Comparison of ENCODE assay signal across 11 cellular contexts in the genomic region with DNA sequence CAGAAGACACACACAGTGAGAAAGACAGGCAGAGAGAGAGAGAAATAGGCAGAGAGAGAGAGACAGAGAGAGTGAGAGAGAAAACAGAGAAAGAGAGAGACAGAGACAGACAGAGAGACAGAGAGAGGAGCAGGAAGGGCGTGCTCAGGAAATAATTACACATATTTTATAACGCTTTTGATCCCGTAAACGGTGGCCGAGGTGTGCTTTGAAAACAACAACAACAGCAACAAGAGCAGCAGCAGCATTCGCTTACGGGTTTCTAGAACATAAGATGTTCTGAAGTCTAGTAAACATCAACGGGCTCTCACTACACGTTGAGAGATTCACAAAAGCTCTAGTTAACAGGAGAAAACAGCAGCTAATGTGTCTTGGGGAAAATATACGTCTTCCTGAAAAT.
A peak's percentile ranks its signal among the peaks of the same experiment; 100 is the strongest.
DNase-seq lines count a peak whose midpoint lies in the region; FAIRE-seq and TF ChIP-seq lines count a peak whose summit lies in the region.
"Had no signal": no experiment of that assay in that cellular context is flagged by ENCODE, and none has a peak within 500 bp of the region (broad histone marks: within the 10 kb centered on the region; RNA-seq: fewer than 3 reads in every experiment).

No MANE protein-coding gene starts in this region.

- H3K4me1 ChIP-seq in HUES64 (ENCODE audit: insufficient read depth, low read length) (peaks cover 21% of the 10 kb centered on the region), adipocyte (ENCODE audit: control insufficient read depth, insufficient read depth, low read length) (peaks cover 7% of the 10 kb centered on the region), keratinocyte (ENCODE audit: control insufficient read depth, extremely low read depth, insufficient read depth, low read length) (peaks cover 7% of the 10 kb centered on the region), stomach (peaks cover 0 to 21% (median 12%) of the 10 kb centered on the region in 4 donors), tibial nerve (peaks cover 0 to 16% (median 3%) of the 10 kb centered on the region in 4 donors)
- H3K4me1 ChIP-seq in CD8-positive, alpha-beta memory T cell (ENCODE audit: insufficient read depth, low read length), result no peaks in the 10 kb centered on the region
- H3K4me1 ChIP-seq: left lung had no signal

- peaks cover 3 to 4% of the 10 kb centered on the region in 2 donors for H3K27me3 Mint-ChIP-seq in CD8-positive, alpha-beta memory T cell

- no peak overlapping the region for H3K4me3 Mint-ChIP-seq in CD8-positive, alpha-beta memory T cell
- H3K4me3 Mint-ChIP-seq: activated T-cell treated with anti-CD3 and anti-CD28 coated beads, Interleukin-2, amount 50 U/mL, for 24 hours had no signal

- TF ChIP-seq EP300 in stomach (IDR thresholded peaks at IDR 0.05) (no peak), tibial nerve (IDR thresholded peaks at IDR 0.05) (no peak)

- H3K36me3 ChIP-seq in HUES64 (ENCODE audit: insufficient read depth, low read length), result no peaks in the 10 kb centered on the region
- H3K36me3 ChIP-seq in adipocyte (ENCODE audit: control insufficient read depth, insufficient read depth, low read length, severe bottlenecking), result no peaks in the 10 kb centered on the region
- H3K36me3 ChIP-seq in keratinocyte (ENCODE audit: control insufficient read depth in 2 of 2, extremely low read depth in 1 of 2, insufficient read depth in 2 of 2, low read length in 2 of 2), result no peaks in the 10 kb centered on the region
- no peaks in the 10 kb centered on the region for H3K36me3 ChIP-seq in stomach
- no peaks in the 10 kb centered on the region for H3K36me3 ChIP-seq in CD8-positive, alpha-beta memory T cell (ENCODE audit: insufficient read depth, low read length)
- H3K36me3 ChIP-seq in tibial nerve, result no peaks in the 10 kb centered on the region
- H3K36me3 ChIP-seq: left lung had no signal

- CTCF ChIA-PET in CD8-positive, alpha-beta memory T cell (lab: Charles Lee), result no interaction called here

- H3K36me3 Mint-ChIP-seq in CD8-positive, alpha-beta memory T cell, result no peaks in the 10 kb centered on the region

- peaks cover 0 to 4% (median 3%) of the 10 kb centered on the region in 3 donors for H3K4me1 Mint-ChIP-seq in CD8-positive, alpha-beta memory T cell

- H3K9me3 ChIP-seq in HUES64 (ENCODE audit: insufficient read depth, low read depth, low read length) (no peaks in the 10 kb centered on the region), adipocyte (ENCODE audit: control insufficient read depth, low read length) (no peaks in the 10 kb centered on the region), keratinocyte (ENCODE audit: control insufficient read depth, low read depth, low read length) (no peaks in the 10 kb centered on the region), stomach (no peaks in the 10 kb centered on the region), tibial nerve (no peaks in the 10 kb centered on the region)
- no peaks in the 10 kb centered on the region for H3K9me3 ChIP-seq in CD8-positive, alpha-beta memory T cell (ENCODE audit: low read length)
- H3K9me3 ChIP-seq: left lung had no signal

- H3K27me3 ChIP-seq in HUES64 (ENCODE audit: insufficient read depth, low read length) (peaks cover 5% of the 10 kb centered on the region; the same call in 1 of the 2 replicates), adipocyte (replicated peaks; ENCODE audit: control insufficient read depth, insufficient read depth, low read length) (peaks cover 25% of the 10 kb centered on the region), keratinocyte (ENCODE audit: control insufficient read depth, extremely low read depth, insufficient read depth, low read length) (no peaks in the 10 kb centered on the region), stomach (peaks cover 0 to 39% (median 0%) of the 10 kb centered on the region in 3 donors), tibial nerve (peaks cover 0 to 12% of the 10 kb centered on the region in 2 donors)
- no peaks in the 10 kb centered on the region for H3K27me3 ChIP-seq in CD8-positive, alpha-beta memory T cell (ENCODE audit: insufficient read depth, low read length, poor library complexity, severe bottlenecking)

- H3K79me2 ChIP-seq in keratinocyte (ENCODE audit: control insufficient read depth, insufficient read depth, low read length), result no peaks in the 10 kb centered on the region

- peak overlapping the region; percentile 85 for H3K4me2 ChIP-seq in keratinocyte (ENCODE audit: control insufficient read depth, extremely low read depth, insufficient read depth, low read depth, low read length)

- 27% methylated on average over 9 of the region's 10 CpGs for WGBS in HUES64
- WGBS in stomach, 5 donors, result 13 to 27% (median 20%) methylated on average over 10 of the region's 10 CpGs
- WGBS in tibial nerve, 2 donors, result 30 to 31% methylated on average over 10 of the region's 10 CpGs

- no peak overlapping the region for H3K27ac Mint-ChIP-seq in CD8-positive, alpha-beta memory T cell
- H3K27ac Mint-ChIP-seq: activated T-cell treated with anti-CD3 and anti-CD28 coated beads, Interleukin-2, amount 50 U/mL, for 24 hours had no signal

- dilution Hi-C loops in keratinocyte (cut with MboI; ENCODE audit: extremely low pct_ligation_motif_present, low sequenced_read_pairs), result no loop called here

- intact Hi-C loops in stomach (cut with DNase I; ENCODE audit: low total_unique reads), result no loop called here

- no peaks in the 10 kb centered on the region for H4K20me1 ChIP-seq in keratinocyte (ENCODE audit: control insufficient read depth, extremely low read depth, insufficient read depth, low read length)

- peaks cover 0 to 4% (median 0%) of the 10 kb centered on the region in 5 donors for H3K9me3 Mint-ChIP-seq in CD8-positive, alpha-beta memory T cell
- H3K9me3 Mint-ChIP-seq: activated T-cell treated with anti-CD3 and anti-CD28 coated beads, Interleukin-2, amount 50 U/mL, for 24 hours had no signal

- H3K27ac ChIP-seq in HUES64 (ENCODE audit: low read depth, low read length) (peak overlapping the region; percentile 88), keratinocyte (ENCODE audit: control insufficient read depth, insufficient read depth, low read length) (peak overlapping the region; percentile 2), stomach (peak overlapping the region in 3 of 5 donors; percentile 55 to 73 (median 64)), tibial nerve (no peak overlapping the region)
- H3K27ac ChIP-seq in CD8-positive, alpha-beta memory T cell (ENCODE audit: low read depth, low read length), result no peak overlapping the region
- H3K27ac ChIP-seq: left lung had no signal

- peak overlapping the region; percentile 41 for H3K4me3 ChIP-seq in HUES64 (ENCODE audit: low read length)
- H3K4me3 ChIP-seq in adipocyte (ENCODE audit: low read length), result peak overlapping the region; percentile 66
- peak overlapping the region in 2 of 3 experiments; percentile 8 to 63 for H3K4me3 ChIP-seq in keratinocyte (ENCODE audit: control insufficient read depth in 2 of 3, extremely low read depth in 1 of 3, insufficient read depth in 2 of 3, low read depth in 1 of 3, low read length in 3 of 3)
- H3K4me3 ChIP-seq in stomach, result peak overlapping the region in 3 of 4 donors; percentile 29 to 42 (median 36)
- no peak overlapping the region for H3K4me3 ChIP-seq in CD8-positive, alpha-beta memory T cell (ENCODE audit: low read length)
- peak overlapping the region in 2 of 4 donors; percentile 39 to 44 for H3K4me3 ChIP-seq in tibial nerve

- no peaks in the 10 kb centered on the region for H3K9me1 ChIP-seq in keratinocyte (ENCODE audit: control insufficient read depth, extremely low read depth, insufficient read depth, low read length)

- TF ChIP-seq POLR2A in stomach (IDR thresholded peaks at IDR 0.05) (no peak), tibial nerve (IDR thresholded peaks at IDR 0.05) (no peak)

- DNase-seq in adipocyte (ENCODE audit: low read depth) (no peak), keratinocyte (ENCODE audit: low read depth, low spot score) (no peak), stomach (no peak), ureter (ENCODE audit: low spot score) (no peak), tibial nerve (ENCODE audit: low spot score in 2 of 2) (no peak)
- no peak for DNase-seq in CD8-positive, alpha-beta memory T cell
- DNase-seq: activated T-cell treated with anti-CD3 and anti-CD28 coated beads, Interleukin-2, amount 50 U/mL, for 24 hours; Calu3; NCI-H345 had no signal

- TF ChIP-seq CTCF in keratinocyte (optimal IDR thresholded peaks at IDR 0.05 in 1 of 3, IDR thresholded peaks at IDR 0.05 in 1 of 3, conservative IDR thresholded peaks at IDR 0.05 in 1 of 3; ENCODE audit: extremely low read depth in 1 of 3, insufficient read depth in 2 of 3, low read length in 3 of 3), result no peak
- TF ChIP-seq CTCF in stomach (IDR thresholded peaks at IDR 0.05), result no peak
- TF ChIP-seq CTCF in tibial nerve (IDR thresholded peaks at IDR 0.05), result no peak

- H3K9ac ChIP-seq in HUES64 (ENCODE audit: low read depth, low read length) (peak overlapping the region; percentile 72), adipocyte (ENCODE audit: low read length) (peak overlapping the region; percentile 52), keratinocyte (ENCODE audit: control insufficient read depth, extremely low read depth, insufficient read depth, low read length) (peak overlapping the region; percentile 54)

- POLR2A ChIA-PET in CD8-positive, alpha-beta memory T cell (lab: Charles Lee), result no interaction called here

- FAIRE-seq in keratinocyte (lab: Jason Lieb, UNC), result no peak

- H2AFZ ChIP-seq in keratinocyte (ENCODE audit: control insufficient read depth, low read length), result peak overlapping the region; percentile 98

Comparison
In these comparisons a context has a peak if more than half of its experiments do, and no peak if none do; other contexts are left out.
1. H3K27ac ChIP-seq: peak in HUES64 (single experiment), keratinocyte (single experiment) and stomach (3 of 5); none in CD8-positive, alpha-beta memory T cell (single experiment) and tibial nerve (0 of 4).
2. Peak in every context shown above with its lines, with median percentiles within 50 percentile points of each other: H3K9ac ChIP-seq.